17 cellular contexts compared by ENCODE assay signal in the genomic region with DNA sequence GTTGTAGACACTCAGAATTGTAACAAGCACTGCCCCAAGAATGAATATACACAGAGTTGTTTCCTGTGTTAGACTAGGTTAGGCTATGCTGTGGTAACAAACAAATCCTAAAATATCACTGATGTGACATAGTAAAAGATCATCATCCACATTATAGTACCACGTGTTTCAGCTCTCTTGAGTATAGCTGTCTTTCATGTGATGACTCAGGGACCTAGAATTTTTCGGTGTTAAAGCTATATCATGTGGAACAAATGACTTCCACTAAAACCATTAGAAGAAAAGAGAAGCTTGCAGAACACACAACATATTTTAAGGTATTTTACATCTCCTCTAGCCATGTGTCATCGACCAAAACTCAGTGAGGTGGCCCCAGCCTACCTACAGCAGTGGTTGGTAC.
DNase-seq lines count a peak whose midpoint lies in the region; ATAC-seq and TF ChIP-seq lines count a peak whose summit lies in the region.
"Had no signal": no experiment of that assay in that cellular context is flagged by ENCODE, and none has a peak within 500 bp of the region (broad histone marks: within the 10 kb centered on the region; RNA-seq: fewer than 3 reads in every experiment).

No MANE protein-coding gene starts in this region.

- no peak overlapping the region for H3K14ac ChIP-seq in mesenchymal stem cell (ENCODE audit: low read length in 2 of 2)

- H3K27me3 ChIP-seq in PC-3 (ENCODE audit: low read length) (no peaks in the 10 kb centered on the region), mesenchymal stem cell (ENCODE audit: control insufficient read depth in 1 of 2, insufficient read depth in 1 of 2, low read length in 2 of 2) (no peaks in the 10 kb centered on the region)
- H3K27me3 ChIP-seq: body of pancreas, esophagus squamous epithelium, neural progenitor cell, SJCRH30, stomach had no signal

- H2BK12ac ChIP-seq in mesenchymal stem cell (ENCODE audit: low read length in 2 of 2) = no peak overlapping the region

- peak; percentile 66 for DNase-seq in PC-3
- DNase-seq in mesenchymal stem cell = peak; percentile 29
- no peak for DNase-seq in NCI-H2107 (lab: John Stamatoyannopoulos, UW)
- DNase-seq in GM13976 (ENCODE audit: low spot score) = no peak
- DNase-seq: activated CD4-positive, alpha-beta T cell treated with anti-CD3 and anti-CD28 coated beads, Interleukin-2, amount 50 U/mL, for 48 hours; body of pancreas; DMS153; esophagus squamous epithelium; Kasumi-1; left cardiac atrium; NCI-H446; SJCRH30; stomach had no signal

- H4K20me1 ChIP-seq in PC-3 (ENCODE audit: low read length) = no peaks in the 10 kb centered on the region

- intact Hi-C loops in PC-3 (cut with micrococcal nuclease) = no loop called here

- CTCF ChIA-PET in PC-3 (lab: Charles Lee) = no interaction called here

- no peak overlapping the region for H3K4me2 ChIP-seq in PC-3 (ENCODE audit: low read length)
- no peak overlapping the region for H3K4me2 ChIP-seq in mesenchymal stem cell (ENCODE audit: low read length, poor library complexity, severe bottlenecking)
- H3K4me2 ChIP-seq: neural progenitor cell had no signal

- H3K23ac ChIP-seq in mesenchymal stem cell (ENCODE audit: low read length in 2 of 2) = no peak overlapping the region

- H3K27ac ChIP-seq in PC-3 (ENCODE audit: low read length) (no peak overlapping the region), mesenchymal stem cell (ENCODE audit: low read length, poor library complexity, severe bottlenecking) (no peak overlapping the region)
- H3K27ac ChIP-seq: body of pancreas, esophagus squamous epithelium, neural progenitor cell, SJCRH30, stomach had no signal

- BruUV-seq in PC-3 (replicated peaks; lab: Mats Ljungman, UMichigan) = no TSS peak

- H4K91ac ChIP-seq in mesenchymal stem cell (ENCODE audit: low read length) = no peak overlapping the region

- H3F3A ChIP-seq in PC-3 (ENCODE audit: low read length, unreplicated experiment) = no peaks in the 10 kb centered on the region

- POLR2A ChIA-PET in PC-3 (lab: Charles Lee; ENCODE audit: unreplicated experiment) = no interaction called here

- H3K36me3 ChIP-seq in PC-3 (ENCODE audit: low read depth, low read length) (no peaks in the 10 kb centered on the region), mesenchymal stem cell (ENCODE audit: control insufficient read depth in 1 of 2, insufficient read depth in 2 of 2, low read depth in 1 of 2, low read length in 2 of 2) (peaks cover 0 to 5% of the 10 kb centered on the region in 2 experiments)
- H3K36me3 ChIP-seq: esophagus squamous epithelium, neural progenitor cell, SJCRH30, stomach had no signal

- no peak overlapping the region for H4K8ac ChIP-seq in mesenchymal stem cell (ENCODE audit: low read length)

- no peaks in the 10 kb centered on the region for H3K79me1 ChIP-seq in mesenchymal stem cell (replicated peaks; ENCODE audit: low read length, poor library complexity, severe bottlenecking)

- H3K4me1 ChIP-seq in PC-3 (ENCODE audit: insufficient read depth, low read length) = peaks cover 10% of the 10 kb centered on the region; the same call in 1 of the 2 replicates
- H3K4me1 ChIP-seq in mesenchymal stem cell (ENCODE audit: control insufficient read depth, insufficient read depth, low read depth, low read length) = no peaks in the 10 kb centered on the region
- H3K4me1 ChIP-seq: body of pancreas, esophagus squamous epithelium, neural progenitor cell, SJCRH30, stomach had no signal

- H3K4me3 ChIP-seq in PC-3 (ENCODE audit: low read length) (no peak overlapping the region), mesenchymal stem cell (ENCODE audit: insufficient read depth in 1 of 2, low read depth in 1 of 2, low read length in 2 of 2) (no peak overlapping the region)
- H3K4me3 ChIP-seq: body of pancreas, esophagus squamous epithelium, neural progenitor cell, SJCRH30, stomach had no signal

- in situ Hi-C loops in GM13976 (cut with MboI; ENCODE audit: low sequenced_read_pairs, unreplicated experiment) = no loop called here

- ATAC-seq in GM18907 (IDR thresholded peaks at IDR 0.05; ENCODE audit: unreplicated experiment) (peak; percentile 68), HG02852 (IDR thresholded peaks at IDR 0.05; ENCODE audit: unreplicated experiment) (peak; percentile 71), PC-3 (peak; percentile 71), HG02642 (IDR thresholded peaks at IDR 0.05; ENCODE audit: poor library complexity, unreplicated experiment) (no peak)
- ATAC-seq: body of pancreas, left cardiac atrium had no signal

- no peak overlapping the region for H2BK15ac ChIP-seq in mesenchymal stem cell (ENCODE audit: low read depth, poor library complexity, severe bottlenecking)

- H3K9ac ChIP-seq in PC-3 (ENCODE audit: low read length) (no peak overlapping the region), mesenchymal stem cell (ENCODE audit: low read length) (no peak overlapping the region)
- H3K9ac ChIP-seq: neural progenitor cell had no signal

- whole genome bisulfite sequencing in mesenchymal stem cell = 83% methylated on average over 1 of the region's 3 CpGs

- H3K9me2 ChIP-seq in PC-3 (replicated peaks; ENCODE audit: low read length) = no peaks in the 10 kb centered on the region

- H3K9me3 ChIP-seq in PC-3 (ENCODE audit: low read length) (peaks cover 12% of the 10 kb centered on the region; the same call in 1 of the 2 replicates), mesenchymal stem cell (ENCODE audit: control insufficient read depth, low read length) (peaks cover 31% of the 10 kb centered on the region)
- H3K9me3 ChIP-seq: SJCRH30 had no signal

- TF ChIP-seq CTCF in PC-3 (conservative IDR thresholded peaks at IDR 0.05; ENCODE audit: low read depth, low read length) (no peak), GM13976 (IDR thresholded peaks at IDR 0.05; ENCODE audit: borderline replicate concordance, control extremely low read depth, extremely low read depth, insufficient read depth, missing control alignments) (no peak)

- H3K18ac ChIP-seq in mesenchymal stem cell (ENCODE audit: low read depth in 1 of 2, low read length in 2 of 2) = no peak overlapping the region

- H3K79me2 ChIP-seq in PC-3 (ENCODE audit: low read length) = no peaks in the 10 kb centered on the region

- no peak overlapping the region for H2AK5ac ChIP-seq in mesenchymal stem cell (ENCODE audit: low read length, severe bottlenecking)

- H2AFZ ChIP-seq in PC-3 (ENCODE audit: low read length) (no peak overlapping the region), mesenchymal stem cell (ENCODE audit: low read depth, low read length) (no peak overlapping the region)
- H2AFZ ChIP-seq: neural progenitor cell had no signal

- H3K4ac ChIP-seq in mesenchymal stem cell (ENCODE audit: low read depth in 1 of 2, low read length in 2 of 2) = no peak overlapping the region

- no peak overlapping the region for H2BK5ac ChIP-seq in mesenchymal stem cell (ENCODE audit: low read depth, low read length, poor library complexity, severe bottlenecking)

- H2BK120ac ChIP-seq in mesenchymal stem cell (ENCODE audit: low read depth, low read length) = no peak overlapping the region

Comparison
In these comparisons a context has a peak if more than half of its experiments do, and no peak if none do; other contexts are left out.
1. DNase-seq: peak in PC-3 (single experiment) and mesenchymal stem cell (single experiment); none in NCI-H2107 (single experiment) and GM13976 (single experiment).